In the genomic region with DNA sequence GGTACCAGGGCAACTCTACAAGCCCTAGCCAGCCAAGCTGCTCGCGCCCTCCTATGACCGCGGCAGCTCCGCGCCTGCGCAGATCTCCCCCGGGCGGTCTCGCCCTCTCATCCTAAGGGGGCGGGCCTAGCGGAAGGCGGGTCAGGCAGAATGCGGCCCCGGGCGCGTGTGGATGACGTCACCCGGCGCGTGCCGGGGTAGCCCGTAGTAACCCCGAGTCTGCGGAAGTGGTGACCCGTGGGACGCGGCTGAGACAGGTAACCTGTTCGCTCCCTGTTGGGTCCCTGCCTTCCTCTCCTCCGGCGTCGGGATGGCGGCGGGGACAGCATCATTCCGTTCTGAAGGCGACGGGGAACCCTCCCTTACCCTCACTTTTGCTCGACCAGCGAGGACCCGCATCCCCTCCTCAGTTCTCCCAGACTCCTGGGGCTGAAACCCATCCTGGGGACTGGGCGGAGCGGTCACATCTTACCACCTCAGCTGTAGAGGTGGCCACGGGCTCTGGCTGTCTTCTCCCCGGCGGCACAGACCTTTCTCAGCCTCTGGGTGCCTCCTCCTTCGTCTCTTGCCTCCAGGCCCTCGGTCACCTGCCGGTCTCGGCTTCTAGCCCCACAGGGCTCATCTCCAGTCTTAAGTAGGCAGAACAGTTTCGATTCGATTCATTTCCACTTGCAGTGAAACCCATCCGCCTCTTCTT, we compare ENCODE assay signal across 1 cellular context.
TF ChIP-seq lines count a peak whose summit lies in the region.

A gene with protein sequence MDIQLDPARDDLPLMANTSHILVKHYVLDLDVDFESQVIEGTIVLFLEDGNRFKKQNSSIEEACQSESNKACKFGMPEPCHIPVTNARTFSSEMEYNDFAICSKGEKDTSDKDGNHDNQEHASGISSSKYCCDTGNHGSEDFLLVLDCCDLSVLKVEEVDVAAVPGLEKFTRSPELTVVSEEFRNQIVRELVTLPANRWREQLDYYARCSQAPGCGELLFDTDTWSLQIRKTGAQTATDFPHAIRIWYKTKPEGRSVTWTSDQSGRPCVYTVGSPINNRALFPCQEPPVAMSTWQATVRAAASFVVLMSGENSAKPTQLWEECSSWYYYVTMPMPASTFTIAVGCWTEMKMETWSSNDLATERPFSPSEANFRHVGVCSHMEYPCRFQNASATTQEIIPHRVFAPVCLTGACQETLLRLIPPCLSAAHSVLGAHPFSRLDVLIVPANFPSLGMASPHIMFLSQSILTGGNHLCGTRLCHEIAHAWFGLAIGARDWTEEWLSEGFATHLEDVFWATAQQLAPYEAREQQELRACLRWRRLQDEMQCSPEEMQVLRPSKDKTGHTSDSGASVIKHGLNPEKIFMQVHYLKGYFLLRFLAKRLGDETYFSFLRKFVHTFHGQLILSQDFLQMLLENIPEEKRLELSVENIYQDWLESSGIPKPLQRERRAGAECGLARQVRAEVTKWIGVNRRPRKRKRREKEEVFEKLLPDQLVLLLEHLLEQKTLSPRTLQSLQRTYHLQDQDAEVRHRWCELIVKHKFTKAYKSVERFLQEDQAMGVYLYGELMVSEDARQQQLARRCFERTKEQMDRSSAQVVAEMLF (plus strand): TSS at position 205 of the 697 bp plus-strand sequence. CDS start 33,085 bp downstream, outside the sequence.

TF ChIP-seq in HepG2, 621 proteins besides CTCF, POLR2A, EP300 and RAD21 (continued from another document and continues in another):
- TF ChIP-seq AGO2 (optimal IDR thresholded peaks at IDR 0.05; ENCODE audit: low read depth, low read length), result peak; percentile 50
- TF ChIP-seq, protein P1, sequence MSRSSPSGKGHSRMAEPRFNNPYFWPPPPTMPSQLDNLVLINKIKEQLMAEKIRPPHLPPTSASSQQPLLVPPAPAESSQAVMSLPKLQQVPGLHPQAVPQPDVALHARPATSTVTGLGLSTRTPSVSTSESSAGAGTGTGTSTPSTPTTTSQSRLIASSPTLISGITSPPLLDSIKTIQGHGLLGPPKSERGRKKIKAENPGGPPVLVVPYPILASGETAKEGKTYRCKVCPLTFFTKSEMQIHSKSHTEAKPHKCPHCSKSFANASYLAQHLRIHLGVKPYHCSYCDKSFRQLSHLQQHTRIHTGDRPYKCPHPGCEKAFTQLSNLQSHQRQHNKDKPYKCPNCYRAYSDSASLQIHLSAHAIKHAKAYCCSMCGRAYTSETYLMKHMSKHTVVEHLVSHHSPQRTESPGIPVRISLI (CRISPR knock-in tag; IDR thresholded peaks at IDR 0.05; ENCODE audit: borderline replicate concordance), result no peak
- TF ChIP-seq, protein P2, sequence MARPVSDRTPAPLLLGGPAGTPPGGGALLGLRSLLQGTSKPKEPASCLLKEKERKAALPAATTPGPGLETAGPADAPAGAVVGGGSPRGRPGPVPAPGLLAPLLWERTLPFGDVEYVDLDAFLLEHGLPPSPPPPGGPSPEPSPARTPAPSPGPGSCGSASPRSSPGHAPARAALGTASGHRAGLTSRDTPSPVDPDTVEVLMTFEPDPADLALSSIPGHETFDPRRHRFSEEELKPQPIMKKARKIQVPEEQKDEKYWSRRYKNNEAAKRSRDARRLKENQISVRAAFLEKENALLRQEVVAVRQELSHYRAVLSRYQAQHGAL (CRISPR knock-in tag; IDR thresholded peaks at IDR 0.05; ENCODE audit: not compliant biosample characterization), result no peak
- no peak; the same call in 1 of the 2 replicates for TF ChIP-seq HES4 (CRISPR knock-in tag; IDR thresholded peaks at IDR 0.05; ENCODE audit: borderline replicate concordance)
- TF ChIP-seq ZNF703 (CRISPR knock-in tag; IDR thresholded peaks at IDR 0.05; ENCODE audit: borderline replicate concordance), result no peak; the same call in 1 of the 2 replicates
- TF ChIP-seq, protein P3, sequence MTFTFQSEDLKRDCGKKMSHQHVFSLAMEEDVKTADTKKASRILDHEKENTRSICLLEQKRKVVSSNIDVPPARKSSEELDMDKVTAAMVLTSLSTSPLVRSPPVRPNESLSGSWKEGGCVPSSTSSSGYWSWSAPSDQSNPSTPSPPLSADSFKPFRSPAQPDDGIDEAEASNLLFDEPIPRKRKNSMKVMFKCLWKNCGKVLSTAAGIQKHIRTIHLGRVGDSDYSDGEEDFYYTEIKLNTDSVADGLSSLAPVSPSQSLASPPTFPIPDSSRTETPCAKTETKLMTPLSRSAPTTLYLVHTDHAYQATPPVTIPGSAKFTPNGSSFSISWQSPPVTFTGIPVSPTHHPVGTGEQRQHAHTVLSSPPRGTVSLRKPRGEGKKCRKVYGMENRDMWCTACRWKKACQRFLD (CRISPR knock-in tag; IDR thresholded peaks at IDR 0.05; ENCODE audit: borderline replicate concordance), result no peak
- TF ChIP-seq, protein P4, sequence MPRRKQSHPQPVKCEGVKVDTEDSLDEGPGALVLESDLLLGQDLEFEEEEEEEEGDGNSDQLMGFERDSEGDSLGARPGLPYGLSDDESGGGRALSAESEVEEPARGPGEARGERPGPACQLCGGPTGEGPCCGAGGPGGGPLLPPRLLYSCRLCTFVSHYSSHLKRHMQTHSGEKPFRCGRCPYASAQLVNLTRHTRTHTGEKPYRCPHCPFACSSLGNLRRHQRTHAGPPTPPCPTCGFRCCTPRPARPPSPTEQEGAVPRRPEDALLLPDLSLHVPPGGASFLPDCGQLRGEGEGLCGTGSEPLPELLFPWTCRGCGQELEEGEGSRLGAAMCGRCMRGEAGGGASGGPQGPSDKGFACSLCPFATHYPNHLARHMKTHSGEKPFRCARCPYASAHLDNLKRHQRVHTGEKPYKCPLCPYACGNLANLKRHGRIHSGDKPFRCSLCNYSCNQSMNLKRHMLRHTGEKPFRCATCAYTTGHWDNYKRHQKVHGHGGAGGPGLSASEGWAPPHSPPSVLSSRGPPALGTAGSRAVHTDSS (CRISPR knock-in tag; conservative IDR thresholded peaks at IDR 0.05), result no peak
- peak; percentile 83 for TF ChIP-seq ELF3 (CRISPR knock-in tag; IDR thresholded peaks at IDR 0.05)
- peak; percentile 95 for TF ChIP-seq ELF4 (CRISPR knock-in tag; IDR thresholded peaks at IDR 0.05; ENCODE audit: borderline replicate concordance)
- TF ChIP-seq GRHL1 (CRISPR knock-in tag; conservative IDR thresholded peaks at IDR 0.05), result no peak
- TF ChIP-seq, protein P5, sequence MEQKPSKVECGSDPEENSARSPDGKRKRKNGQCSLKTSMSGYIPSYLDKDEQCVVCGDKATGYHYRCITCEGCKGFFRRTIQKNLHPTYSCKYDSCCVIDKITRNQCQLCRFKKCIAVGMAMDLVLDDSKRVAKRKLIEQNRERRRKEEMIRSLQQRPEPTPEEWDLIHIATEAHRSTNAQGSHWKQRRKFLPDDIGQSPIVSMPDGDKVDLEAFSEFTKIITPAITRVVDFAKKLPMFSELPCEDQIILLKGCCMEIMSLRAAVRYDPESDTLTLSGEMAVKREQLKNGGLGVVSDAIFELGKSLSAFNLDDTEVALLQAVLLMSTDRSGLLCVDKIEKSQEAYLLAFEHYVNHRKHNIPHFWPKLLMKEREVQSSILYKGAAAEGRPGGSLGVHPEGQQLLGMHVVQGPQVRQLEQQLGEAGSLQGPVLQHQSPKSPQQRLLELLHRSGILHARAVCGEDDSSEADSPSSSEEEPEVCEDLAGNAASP (CRISPR knock-in tag; IDR thresholded peaks at IDR 0.05; ENCODE audit: borderline replicate concordance), result peak; percentile 66
- no peak for TF ChIP-seq ZZZ3 (CRISPR knock-in tag; IDR thresholded peaks at IDR 0.05; ENCODE audit: borderline replicate concordance)
- TF ChIP-seq, protein P6, sequence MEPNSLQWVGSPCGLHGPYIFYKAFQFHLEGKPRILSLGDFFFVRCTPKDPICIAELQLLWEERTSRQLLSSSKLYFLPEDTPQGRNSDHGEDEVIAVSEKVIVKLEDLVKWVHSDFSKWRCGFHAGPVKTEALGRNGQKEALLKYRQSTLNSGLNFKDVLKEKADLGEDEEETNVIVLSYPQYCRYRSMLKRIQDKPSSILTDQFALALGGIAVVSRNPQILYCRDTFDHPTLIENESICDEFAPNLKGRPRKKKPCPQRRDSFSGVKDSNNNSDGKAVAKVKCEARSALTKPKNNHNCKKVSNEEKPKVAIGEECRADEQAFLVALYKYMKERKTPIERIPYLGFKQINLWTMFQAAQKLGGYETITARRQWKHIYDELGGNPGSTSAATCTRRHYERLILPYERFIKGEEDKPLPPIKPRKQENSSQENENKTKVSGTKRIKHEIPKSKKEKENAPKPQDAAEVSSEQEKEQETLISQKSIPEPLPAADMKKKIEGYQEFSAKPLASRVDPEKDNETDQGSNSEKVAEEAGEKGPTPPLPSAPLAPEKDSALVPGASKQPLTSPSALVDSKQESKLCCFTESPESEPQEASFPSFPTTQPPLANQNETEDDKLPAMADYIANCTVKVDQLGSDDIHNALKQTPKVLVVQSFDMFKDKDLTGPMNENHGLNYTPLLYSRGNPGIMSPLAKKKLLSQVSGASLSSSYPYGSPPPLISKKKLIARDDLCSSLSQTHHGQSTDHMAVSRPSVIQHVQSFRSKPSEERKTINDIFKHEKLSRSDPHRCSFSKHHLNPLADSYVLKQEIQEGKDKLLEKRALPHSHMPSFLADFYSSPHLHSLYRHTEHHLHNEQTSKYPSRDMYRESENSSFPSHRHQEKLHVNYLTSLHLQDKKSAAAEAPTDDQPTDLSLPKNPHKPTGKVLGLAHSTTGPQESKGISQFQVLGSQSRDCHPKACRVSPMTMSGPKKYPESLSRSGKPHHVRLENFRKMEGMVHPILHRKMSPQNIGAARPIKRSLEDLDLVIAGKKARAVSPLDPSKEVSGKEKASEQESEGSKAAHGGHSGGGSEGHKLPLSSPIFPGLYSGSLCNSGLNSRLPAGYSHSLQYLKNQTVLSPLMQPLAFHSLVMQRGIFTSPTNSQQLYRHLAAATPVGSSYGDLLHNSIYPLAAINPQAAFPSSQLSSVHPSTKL (CRISPR knock-in tag; IDR thresholded peaks at IDR 0.05), result peak; percentile 68; the same call in 1 of the 2 replicates
- TF ChIP-seq SRSF1 (optimal IDR thresholded peaks at IDR 0.05; ENCODE audit: low read depth, low read length), result peak; percentile 65
- TF ChIP-seq FOSL2 (CRISPR knock-in tag; IDR thresholded peaks at IDR 0.05), result peak; percentile 72
- no peak for TF ChIP-seq ZNF75D (CRISPR knock-in tag; IDR thresholded peaks at IDR 0.05; ENCODE audit: borderline replicate concordance)
- peak; percentile 85 for TF ChIP-seq MED1 (CRISPR knock-in tag; IDR thresholded peaks at IDR 0.05)
- TF ChIP-seq ZNF7 (CRISPR knock-in tag; IDR thresholded peaks at IDR 0.05), result no peak
- no peak for TF ChIP-seq FLYWCH1 (CRISPR knock-in tag; IDR thresholded peaks at IDR 0.05)
- TF ChIP-seq, protein P7, sequence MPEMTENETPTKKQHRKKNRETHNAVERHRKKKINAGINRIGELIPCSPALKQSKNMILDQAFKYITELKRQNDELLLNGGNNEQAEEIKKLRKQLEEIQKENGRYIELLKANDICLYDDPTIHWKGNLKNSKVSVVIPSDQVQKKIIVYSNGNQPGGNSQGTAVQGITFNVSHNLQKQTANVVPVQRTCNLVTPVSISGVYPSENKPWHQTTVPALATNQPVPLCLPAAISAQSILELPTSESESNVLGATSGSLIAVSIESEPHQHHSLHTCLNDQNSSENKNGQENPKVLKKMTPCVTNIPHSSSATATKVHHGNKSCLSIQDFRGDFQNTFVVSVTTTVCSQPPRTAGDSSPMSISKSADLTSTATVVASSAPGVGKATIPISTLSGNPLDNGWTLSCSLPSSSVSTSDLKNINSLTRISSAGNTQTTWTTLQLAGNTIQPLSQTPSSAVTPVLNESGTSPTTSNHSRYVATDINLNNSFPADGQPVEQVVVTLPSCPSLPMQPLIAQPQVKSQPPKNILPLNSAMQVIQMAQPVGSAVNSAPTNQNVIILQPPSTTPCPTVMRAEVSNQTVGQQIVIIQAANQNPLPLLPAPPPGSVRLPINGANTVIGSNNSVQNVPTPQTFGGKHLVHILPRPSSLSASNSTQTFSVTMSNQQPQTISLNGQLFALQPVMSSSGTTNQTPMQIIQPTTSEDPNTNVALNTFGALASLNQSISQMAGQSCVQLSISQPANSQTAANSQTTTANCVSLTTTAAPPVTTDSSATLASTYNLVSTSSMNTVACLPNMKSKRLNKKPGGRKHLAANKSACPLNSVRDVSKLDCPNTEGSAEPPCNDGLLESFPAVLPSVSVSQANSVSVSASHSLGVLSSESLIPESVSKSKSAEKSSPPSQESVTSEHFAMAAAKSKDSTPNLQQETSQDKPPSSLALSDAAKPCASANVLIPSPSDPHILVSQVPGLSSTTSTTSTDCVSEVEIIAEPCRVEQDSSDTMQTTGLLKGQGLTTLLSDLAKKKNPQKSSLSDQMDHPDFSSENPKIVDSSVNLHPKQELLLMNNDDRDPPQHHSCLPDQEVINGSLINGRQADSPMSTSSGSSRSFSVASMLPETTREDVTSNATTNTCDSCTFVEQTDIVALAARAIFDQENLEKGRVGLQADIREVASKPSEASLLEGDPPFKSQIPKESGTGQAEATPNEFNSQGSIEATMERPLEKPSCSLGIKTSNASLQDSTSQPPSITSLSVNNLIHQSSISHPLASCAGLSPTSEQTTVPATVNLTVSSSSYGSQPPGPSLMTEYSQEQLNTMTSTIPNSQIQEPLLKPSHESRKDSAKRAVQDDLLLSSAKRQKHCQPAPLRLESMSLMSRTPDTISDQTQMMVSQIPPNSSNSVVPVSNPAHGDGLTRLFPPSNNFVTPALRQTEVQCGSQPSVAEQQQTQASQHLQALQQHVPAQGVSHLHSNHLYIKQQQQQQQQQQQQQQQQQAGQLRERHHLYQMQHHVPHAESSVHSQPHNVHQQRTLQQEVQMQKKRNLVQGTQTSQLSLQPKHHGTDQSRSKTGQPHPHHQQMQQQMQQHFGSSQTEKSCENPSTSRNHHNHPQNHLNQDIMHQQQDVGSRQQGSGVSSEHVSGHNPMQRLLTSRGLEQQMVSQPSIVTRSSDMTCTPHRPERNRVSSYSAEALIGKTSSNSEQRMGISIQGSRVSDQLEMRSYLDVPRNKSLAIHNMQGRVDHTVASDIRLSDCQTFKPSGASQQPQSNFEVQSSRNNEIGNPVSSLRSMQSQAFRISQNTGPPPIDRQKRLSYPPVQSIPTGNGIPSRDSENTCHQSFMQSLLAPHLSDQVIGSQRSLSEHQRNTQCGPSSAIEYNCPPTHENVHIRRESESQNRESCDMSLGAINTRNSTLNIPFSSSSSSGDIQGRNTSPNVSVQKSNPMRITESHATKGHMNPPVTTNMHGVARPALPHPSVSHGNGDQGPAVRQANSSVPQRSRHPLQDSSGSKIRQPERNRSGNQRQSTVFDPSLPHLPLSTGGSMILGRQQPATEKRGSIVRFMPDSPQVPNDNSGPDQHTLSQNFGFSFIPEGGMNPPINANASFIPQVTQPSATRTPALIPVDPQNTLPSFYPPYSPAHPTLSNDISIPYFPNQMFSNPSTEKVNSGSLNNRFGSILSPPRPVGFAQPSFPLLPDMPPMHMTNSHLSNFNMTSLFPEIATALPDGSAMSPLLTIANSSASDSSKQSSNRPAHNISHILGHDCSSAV (CRISPR knock-in tag; IDR thresholded peaks at IDR 0.05; ENCODE audit: borderline replicate concordance), result no peak
